8 cellular contexts compared by ENCODE assay signal in genomic region chr17:28041844-28042656, GRCh38. TPM values are rescaled to one million over a fixed set of nuclear protein-coding genes. Genes with fewer than 3 reads are reported as not detected.
DNase-seq lines count a peak whose midpoint lies in the region; ATAC-seq and TF ChIP-seq lines count a peak whose summit lies in the region.

No MANE protein-coding gene starts in this region.

- H3K14ac ChIP-seq in IMR-90 (replicated peaks; ENCODE audit: low read depth, low read length), result peak overlapping the region; percentile 83

- peaks cover 0 to 5% of the 10 kb centered on the region in 2 donors for H3K9me3 Mint-ChIP-seq in activated T-cell treated with anti-CD3 and anti-CD28 coated beads, Interleukin-2, amount 50 U/mL, for 72 hours
- H3K9me3 Mint-ChIP-seq in memory B cell, result peaks cover 3% of the 10 kb centered on the region

- peak overlapping the region; percentile 71 for H3K4me3 ChIP-seq in IMR-90 (ENCODE audit: insufficient read depth, low read depth, low read length)
- peak overlapping the region; percentile 83 for H3K4me3 ChIP-seq in cardiac fibroblast (replicated peaks in 1 of 2; ENCODE audit: low read depth in 2 of 2, low read length in 2 of 2)
- H3K4me3 ChIP-seq in uterus, result peak overlapping the region; percentile 65 to 93

- no peak overlapping the region for H2BK15ac ChIP-seq in IMR-90 (ENCODE audit: low read depth, low read length)

- CTCF ChIA-PET in IMR-90 (lab: Yijun Ruan, JAX), result no interaction called here

- TF ChIP-seq POLR2A in IMR-90 (IDR thresholded peaks at IDR 0.05; ENCODE audit: low read depth, low read length), result no peak; the same call in 1 of the 2 replicates
- TF ChIP-seq POLR2A in uterus (IDR thresholded peaks at IDR 0.05), result no peak

- H3K27me3 Mint-ChIP-seq in activated T-cell treated with anti-CD3 and anti-CD28 coated beads, Interleukin-2, amount 50 U/mL, for 72 hours (ENCODE audit: low read depth), result no peaks in the 10 kb centered on the region
- peaks cover 2% of the 10 kb centered on the region for H3K27me3 Mint-ChIP-seq in memory B cell

- peak overlapping the region; percentile 36 for H2AK5ac ChIP-seq in IMR-90 (ENCODE audit: low read depth, low read length)

- H3K4me3 Mint-ChIP-seq in activated T-cell treated with anti-CD3 and anti-CD28 coated beads, Interleukin-2, amount 50 U/mL, for 72 hours, result peak overlapping the region; percentile 87 to 89
- peak overlapping the region; percentile 91 for H3K4me3 Mint-ChIP-seq in memory B cell

- peak overlapping the region; percentile 75 for H3K9ac ChIP-seq in IMR-90 (ENCODE audit: low read depth, low read length)

- H3K27ac Mint-ChIP-seq in activated T-cell treated with anti-CD3 and anti-CD28 coated beads, Interleukin-2, amount 50 U/mL, for 72 hours, result peak overlapping the region; percentile 85
- peak overlapping the region; percentile 88 for H3K27ac Mint-ChIP-seq in memory B cell

- POLR2A ChIA-PET in IMR-90 (lab: Charles Lee; ENCODE audit: unreplicated experiment), result interaction anchor here (0.6 kb wide), 1 partner anchor 245 kb away, joined by 4 read pairs; no protein-coding TSS in a partner anchor

- no peaks in the 10 kb centered on the region for H3K27me3 ChIP-seq in IMR-90 (ENCODE audit: control insufficient read depth, insufficient read depth, low read length)
- no peaks in the 10 kb centered on the region for H3K27me3 ChIP-seq in uterus

- no peak for DNase-seq in activated T-cell treated with anti-CD3 and anti-CD28 coated beads, Interleukin-2, amount 50 U/mL, for 72 hours
- DNase-seq in activated T-cell treated with anti-CD3 and anti-CD28 coated beads, Interleukin-2, amount 50 U/mL, for 1 hour, result no peak
- DNase-seq in IMR-90 (peak; percentile 31), cardiac fibroblast (ENCODE audit: low read depth in 2 of 2) (no peak), memory B cell (ENCODE audit: low spot score in 2 of 2) (no peak), uterus (no peak), NCI-H2107 (lab: John Stamatoyannopoulos, UW) (no peak), SK-N-DZ (ENCODE audit: low spot score) (no peak)

- H3K9me3 ChIP-seq in IMR-90 (ENCODE audit: control insufficient read depth, insufficient read depth, low read length) (no peaks in the 10 kb centered on the region), uterus (no peaks in the 10 kb centered on the region)

- 0% methylated on average over 2 of the region's 34 CpGs; no CpG with 5 or more reads in 1 of the 2 experiments for WGBS in IMR-90 (ENCODE audit: extremely low coverage in 2 of 2, insufficient read length in 1 of 2), 2 experiments

- H3K36me3 ChIP-seq in IMR-90 (ENCODE audit: control insufficient read depth, insufficient read depth, low read length), result peaks cover 8% of the 10 kb centered on the region; the same call in 1 of the 2 replicates
- no peaks in the 10 kb centered on the region for H3K36me3 ChIP-seq in uterus

- H2BK20ac ChIP-seq in IMR-90 (ENCODE audit: low read depth, low read length), result no peak overlapping the region

- peak overlapping the region; percentile 9; the same call in 1 of the 2 replicates for H2BK120ac ChIP-seq in IMR-90 (ENCODE audit: low read depth, low read length)

- peak overlapping the region; percentile 63 for H3K27ac ChIP-seq in IMR-90 (ENCODE audit: insufficient read depth, low read length)
- peak overlapping the region; percentile 78 to 91 for H3K27ac ChIP-seq in uterus

- in situ Hi-C loops in IMR-90 (cut with MboI; ENCODE audit: low sequenced_read_pairs), result loop anchor here (10.0 kb wide), 1 partner anchor 283 kb away; no protein-coding TSS in a partner anchor

- intact Hi-C loops in IMR-90 (cut with micrococcal nuclease) (loop anchor here (5.0 to 10.0 kb wide), 2 partner anchors 140 to 293 kb away; partner anchors contain the start of genes IFT20 and TNFAIP1), uterus (cut with DNase I; ENCODE audit: low total_unique reads) (no loop called here)

- TF ChIP-seq CTCF in IMR-90 (conservative IDR thresholded peaks at IDR 0.05; ENCODE audit: low read depth, low read length), result no peak
- no peak for TF ChIP-seq CTCF in cardiac fibroblast (IDR thresholded peaks at IDR 0.05; ENCODE audit: low read depth, low read length)
- TF ChIP-seq CTCF in uterus (IDR thresholded peaks at IDR 0.05), result no peak

- H3K36me3 Mint-ChIP-seq in activated T-cell treated with anti-CD3 and anti-CD28 coated beads, Interleukin-2, amount 50 U/mL, for 72 hours (ENCODE audit: insufficient read depth in 2 of 2), result peaks cover 0 to 2% of the 10 kb centered on the region in 2 donors
- no peaks in the 10 kb centered on the region for H3K36me3 Mint-ChIP-seq in memory B cell

- peak overlapping the region; percentile 68 for H3K23ac ChIP-seq in IMR-90 (ENCODE audit: low read depth, low read length)

- H4K8ac ChIP-seq in IMR-90 (ENCODE audit: low read depth in 2 of 2, low read length in 2 of 2), result peak overlapping the region in 1 of 2 experiments; percentile 67; a peak in 1 of 4 replicates

- peaks cover 7% of the 10 kb centered on the region; the same call in 1 of the 2 replicates for H3K9me1 ChIP-seq in IMR-90 (ENCODE audit: insufficient read depth, low read length)

- no peak overlapping the region for H4K5ac ChIP-seq in IMR-90 (ENCODE audit: low read depth, low read length)

- H4K20me1 ChIP-seq in IMR-90 (ENCODE audit: insufficient read depth, low read length), result peaks cover 36% of the 10 kb centered on the region

- no TSS peak for BruUV-seq in IMR-90 (replicated peaks; lab: Mats Ljungman, UMichigan)

- H4K91ac ChIP-seq in IMR-90 (ENCODE audit: insufficient read depth, low read depth, low read length), result peak overlapping the region; percentile 67

- H3K4me1 Mint-ChIP-seq in activated T-cell treated with anti-CD3 and anti-CD28 coated beads, Interleukin-2, amount 50 U/mL, for 72 hours (ENCODE audit: low read depth), result peaks cover 73% of the 10 kb centered on the region
- peaks cover 43% of the 10 kb centered on the region for H3K4me1 Mint-ChIP-seq in memory B cell

- dilution Hi-C loops in IMR-90 (cut with HindIII; ENCODE audit: low sequenced_read_pairs, unreplicated experiment), result no loop called here

- H3K4me1 ChIP-seq in IMR-90 (ENCODE audit: control insufficient read depth, insufficient read depth, low read length) (peaks cover 10% of the 10 kb centered on the region), uterus (peaks cover 0 to 4% of the 10 kb centered on the region in 2 donors)

- H3K56ac ChIP-seq in IMR-90 (ENCODE audit: extremely low read depth, insufficient read depth, low read length), result peak overlapping the region; percentile 35; the same call in 1 of the 2 replicates

- peak overlapping the region; percentile 87 for H2AFZ ChIP-seq in IMR-90 (replicated peaks; ENCODE audit: low read length, poor library complexity)

- peak overlapping the region; percentile 76 for H3K4ac ChIP-seq in IMR-90 (ENCODE audit: low read depth, low read length)

- H2AK9ac ChIP-seq in IMR-90 (replicated peaks; ENCODE audit: low read depth, low read length, poor library complexity), result peak overlapping the region; percentile 80

- peak overlapping the region; percentile 100 for H3K4me2 ChIP-seq in IMR-90 (ENCODE audit: low read depth, low read length)

- TF ChIP-seq RAD21 in IMR-90 (IDR thresholded peaks at IDR 0.05; ENCODE audit: low read length), result no peak

- peaks cover 3 to 42% of the 10 kb centered on the region in 2 experiments for H3K79me1 ChIP-seq in IMR-90 (ENCODE audit: low read depth in 1 of 2, low read length in 2 of 2)

- peak overlapping the region; percentile 57 for H3K18ac ChIP-seq in IMR-90 (ENCODE audit: low read depth, low read length)

- H2BK5ac ChIP-seq in IMR-90 (ENCODE audit: low read depth, low read length, poor library complexity, severe bottlenecking), result peak overlapping the region; percentile 35

- peak in 1 of 2 donors; percentile 12 for ATAC-seq in activated T-cell treated with anti-CD3 and anti-CD28 coated beads, Interleukin-2, amount 50 U/mL, for 72 hours (replicated peaks in 1 of 2)
- ATAC-seq in IMR-90 (ENCODE audit: low read depth) (peak; percentile 4), memory B cell (ENCODE audit: low read depth) (peak; percentile 9)

TF ChIP-seq in IMR-90, 13 proteins besides CTCF, POLR2A, EP300 and RAD21:
- no peak for TF ChIP-seq RFX5 (IDR thresholded peaks at IDR 0.05; ENCODE audit: low read depth, low read length)
- TF ChIP-seq CHD1 (IDR thresholded peaks at IDR 0.05; ENCODE audit: low read depth, low read length), result no peak
- no peak for TF ChIP-seq SMC3 (IDR thresholded peaks at IDR 0.05; ENCODE audit: low read depth, low read length)
- TF ChIP-seq FOS (IDR thresholded peaks at IDR 0.05; ENCODE audit: low read depth, low read length), result 0 out of 2 replicates have a peak, but pooled peaks have one; percentile 8
- no peak for TF ChIP-seq USF2 (IDR thresholded peaks at IDR 0.05; ENCODE audit: low read depth, low read length)
- TF ChIP-seq, protein P1, sequence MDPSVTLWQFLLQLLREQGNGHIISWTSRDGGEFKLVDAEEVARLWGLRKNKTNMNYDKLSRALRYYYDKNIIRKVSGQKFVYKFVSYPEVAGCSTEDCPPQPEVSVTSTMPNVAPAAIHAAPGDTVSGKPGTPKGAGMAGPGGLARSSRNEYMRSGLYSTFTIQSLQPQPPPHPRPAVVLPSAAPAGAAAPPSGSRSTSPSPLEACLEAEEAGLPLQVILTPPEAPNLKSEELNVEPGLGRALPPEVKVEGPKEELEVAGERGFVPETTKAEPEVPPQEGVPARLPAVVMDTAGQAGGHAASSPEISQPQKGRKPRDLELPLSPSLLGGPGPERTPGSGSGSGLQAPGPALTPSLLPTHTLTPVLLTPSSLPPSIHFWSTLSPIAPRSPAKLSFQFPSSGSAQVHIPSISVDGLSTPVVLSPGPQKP (IDR thresholded peaks at IDR 0.05; ENCODE audit: borderline replicate concordance, low read depth, low read length), result no peak
- TF ChIP-seq BHLHE40 (IDR thresholded peaks at IDR 0.05; ENCODE audit: low read depth, low read length), result no peak
- no peak for TF ChIP-seq MAFK (IDR thresholded peaks at IDR 0.05; ENCODE audit: low read depth, low read length)
TF ChIP-seq in IMR-90: peak in this region for 1.

RNA-seq across cellular contexts. Expression of gene NLK, which starts 0.4 kb away (rescaled TPM):
- total RNA-seq in activated T-cell treated with anti-CD3 and anti-CD28 coated beads, Interleukin-2, amount 50 U/mL, for 72 hours, result 10 to 100 TPM in 1 of 2 donors, 1 to 10 TPM in 1; 10.0 to 11.7 TPM
- total RNA-seq in IMR-90 (2012; rRNA removed) (23.3 and 29.2 TPM in 2 replicates), uterus (10 to 100 TPM in 3 of 4 donors, 1 to 10 TPM in 1; 7.7 to 36.8 (median 23.4) TPM)
- polyA plus RNA-seq in IMR-90 (2012; rRNA removed), result 13.8 and 15.3 TPM in 2 replicates
- polyA plus RNA-seq in IMR-90 (2012; cell fraction: cytosol; rRNA removed), result 6.2 and 8.6 TPM in 2 replicates
- 20.9 and 37.1 TPM in 2 replicates for polyA plus RNA-seq in IMR-90 (2012; cell fraction: nucleus; rRNA removed; ENCODE audit: low replicate concordance)
- polyA plus RNA-seq in SK-N-DZ (2014; cell fraction: cytosol; rRNA removed), result 26.2 and 30.7 TPM in 2 replicates
- polyA plus RNA-seq in SK-N-DZ (2014; cell fraction: nucleus; rRNA removed), result 26.5 and 35.4 TPM in 2 replicates
